Comparison of ENCODE assay signal across 8 cellular contexts in the genomic region with DNA sequence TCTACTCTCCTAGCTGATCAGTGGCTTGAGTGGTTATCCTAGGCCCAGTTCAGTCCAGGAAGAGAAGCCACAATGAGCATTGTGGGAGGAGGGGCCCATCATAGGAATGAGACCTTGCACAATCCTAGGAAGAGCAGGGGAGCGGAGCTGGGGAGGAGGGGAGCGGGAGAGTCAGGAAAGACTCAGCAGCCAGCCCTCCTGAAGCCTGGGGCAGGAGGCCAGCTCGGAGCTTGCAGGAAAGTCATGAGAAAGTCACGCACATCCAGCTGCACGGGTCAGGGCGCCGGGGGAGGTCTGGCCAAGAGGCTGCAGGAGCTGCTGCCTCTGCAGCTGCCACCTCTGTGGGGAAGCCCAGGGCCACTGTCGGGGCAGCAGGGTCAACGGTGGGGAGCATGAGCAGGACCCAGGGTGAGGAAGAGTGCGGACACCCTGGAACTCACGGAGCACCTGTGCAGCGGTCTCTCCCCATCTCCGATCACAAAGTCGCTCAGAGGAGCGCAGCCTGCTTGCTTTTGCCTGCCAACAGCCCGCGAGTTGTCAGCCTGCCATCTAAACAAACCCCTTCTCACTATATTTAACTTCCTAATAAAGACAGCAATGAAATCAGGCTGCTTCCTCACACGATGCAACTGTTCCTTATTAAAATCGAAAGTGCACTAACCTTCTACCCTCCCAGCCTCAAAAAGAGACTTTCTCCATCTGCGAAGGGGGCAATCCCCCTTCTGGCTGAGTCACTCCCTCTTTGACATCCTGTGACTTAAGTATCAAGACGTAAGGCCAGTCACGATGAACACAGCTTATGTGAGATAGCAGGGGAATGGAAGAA. TPM values are rescaled to one million over a fixed set of nuclear protein-coding genes. Genes with fewer than 3 reads are reported as not detected.
DNase-seq lines count a peak whose midpoint lies in the region; ATAC-seq lines count a peak whose summit lies in the region.

No MANE protein-coding gene starts in this region.

- peaks cover 20% of the 10 kb centered on the region for H3K27me3 ChIP-seq in skeletal muscle satellite cell (ENCODE audit: control insufficient read depth, insufficient read depth, low read length)
- H3K27me3 ChIP-seq in HAP-1 (ENCODE audit: low read depth): 0 out of 2 replicates have a peak, but pooled peaks cover 2% of the 10 kb centered on the region

- H3K9me3 ChIP-seq in skeletal muscle satellite cell (replicated peaks; ENCODE audit: low read length) (no peaks in the 10 kb centered on the region), HAP-1 (no peaks in the 10 kb centered on the region)

- H3K36me3 ChIP-seq in skeletal muscle satellite cell (ENCODE audit: insufficient read depth, low read length): no peaks in the 10 kb centered on the region
- no peaks in the 10 kb centered on the region for H3K36me3 ChIP-seq in HAP-1 (replicated peaks)

- peak overlapping the region; percentile 9 for H3K9ac ChIP-seq in skeletal muscle satellite cell (ENCODE audit: low read depth, low read length)

- peak overlapping the region; percentile 81 for H3K4me2 ChIP-seq in skeletal muscle satellite cell (ENCODE audit: low read length)

- ATAC-seq in GM19397 (IDR thresholded peaks at IDR 0.05; ENCODE audit: unreplicated experiment) (no peak), HG03342 (IDR thresholded peaks at IDR 0.05; ENCODE audit: unreplicated experiment) (no peak)

- in situ Hi-C loops in HAP-1 (cut with MboI; ENCODE audit: low sequenced_read_pairs): no loop called here

- peak; percentile 10 for DNase-seq in SKM-1 treated with dmso at 0.1 percent for 144 hours (lab: John Stamatoyannopoulos, UW; ENCODE audit: unreplicated experiment)
- no peak for DNase-seq in SKM-1 (lab: John Stamatoyannopoulos, UW; ENCODE audit: unreplicated experiment)
- DNase-seq in SIG-M5 (lab: John Stamatoyannopoulos, UW): peak; percentile 34
- DNase-seq in fibroblast of the conjunctiva (ENCODE audit: low read depth): peak; percentile 75
- DNase-seq in HAP-1 (ENCODE audit: low spot score in 2 of 2): no peak

- H3K4me3 ChIP-seq in skeletal muscle satellite cell (ENCODE audit: low read length) (peak overlapping the region; percentile 62), HAP-1 (no peak overlapping the region)

- H3K4me1 ChIP-seq in skeletal muscle satellite cell (ENCODE audit: control insufficient read depth, insufficient read depth, low read length) (peaks cover 9% of the 10 kb centered on the region), HAP-1 (no peaks in the 10 kb centered on the region)

RNA-seq across cellular contexts. Expression of a gene that starts 52.8 kb away (rescaled TPM):
- total RNA-seq in skeletal muscle satellite cell (2012; rRNA removed): 16.5 and 17.7 TPM in 2 replicates

Comparison
In these comparisons a context has a peak if more than half of its experiments do, and no peak if none do; other contexts are left out.
1. DNase-seq: peak in SKM-1 treated with dmso at 0.1 percent for 144 hours (single experiment), SIG-M5 (single experiment) and fibroblast of the conjunctiva (single experiment); none in SKM-1 (single experiment) and HAP-1 (0 of 2).